Comparison of ENCODE assay signal across 10 cellular contexts in the genomic region with DNA sequence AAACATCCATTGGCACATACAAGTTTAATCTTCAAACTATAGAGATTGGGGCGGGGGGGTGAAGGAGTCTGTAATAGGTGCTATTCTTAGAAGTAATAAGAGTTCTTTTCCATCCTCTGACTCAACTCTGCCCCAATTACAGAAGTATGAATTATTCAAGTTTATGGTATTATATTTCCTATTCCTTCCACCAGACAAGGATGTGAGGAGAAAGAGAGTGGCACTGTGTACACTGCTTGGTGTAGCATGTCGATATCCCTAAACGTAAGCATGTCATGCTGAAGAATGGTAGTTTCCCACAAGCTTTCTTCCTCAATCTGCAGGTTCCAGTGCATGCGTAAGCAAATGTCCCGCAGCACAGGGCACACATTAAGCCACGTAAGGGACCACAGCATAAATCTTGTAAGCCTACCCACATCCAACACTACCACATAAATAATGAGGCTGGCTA. TPM values are rescaled to one million over a fixed set of nuclear protein-coding genes. Genes with fewer than 3 reads are reported as not detected.
A peak's percentile ranks its signal among the peaks of the same experiment; 100 is the strongest.
DNase-seq lines count a peak whose midpoint lies in the region; ATAC-seq and TF ChIP-seq lines count a peak whose summit lies in the region.
"Had no signal": no experiment of that assay in that cellular context is flagged by ENCODE, and none has a peak within 500 bp of the region (broad histone marks: within the 10 kb centered on the region; RNA-seq: fewer than 3 reads in every experiment).

No MANE protein-coding gene starts in this region.

- peaks cover 24% of the 10 kb centered on the region for H3K4me1 ChIP-seq in HUES48 (ENCODE audit: control insufficient read depth, insufficient read depth, low read length)

- POLR2A ChIA-PET in AG04450 (lab: Yijun Ruan, JAX) = interaction anchor here (1.1 to 1.8 kb wide), 5 partner anchors 9 to 52 kb away, joined by 5 to 19 read pairs (median 8); a partner anchor contains a TSS

- peaks cover 81% of the 10 kb centered on the region for H3K4me1 Mint-ChIP-seq in central memory CD8-positive, alpha-beta T cell
- peaks cover 70 to 71% of the 10 kb centered on the region in 2 donors for H3K4me1 Mint-ChIP-seq in natural killer cell treated with Interleukin-12 subunit alpha and Interleukin-12 subunit beta and Interleukin-15 and Interleukin-18, amount 100 ng/mL, for 72 hours (ENCODE audit: low read depth in 2 of 2)

- H3K27me3 ChIP-seq in AG04450 (ENCODE audit: control insufficient read depth, insufficient read depth, low read length) (no peaks in the 10 kb centered on the region), HUES48 (ENCODE audit: control insufficient read depth, insufficient read depth, low read length) (no peaks in the 10 kb centered on the region)
- H3K27me3 ChIP-seq: neural progenitor cell had no signal

- ATAC-seq in central memory CD8-positive, alpha-beta T cell (replicated peaks; ENCODE audit: extremely low read depth, poor library complexity, severe bottlenecking) = peak; percentile 39
- no peak for ATAC-seq in natural killer cell treated with Interleukin-12 subunit alpha and Interleukin-12 subunit beta and Interleukin-15 and Interleukin-18, amount 100 ng/mL, for 72 hours
- no peak for ATAC-seq in HG03196 (IDR thresholded peaks at IDR 0.05; ENCODE audit: unreplicated experiment)
- ATAC-seq: esophagus mucosa had no signal

- no peaks in the 10 kb centered on the region for H3K9me3 Mint-ChIP-seq in central memory CD8-positive, alpha-beta T cell
- H3K9me3 Mint-ChIP-seq in natural killer cell treated with Interleukin-12 subunit alpha and Interleukin-12 subunit beta and Interleukin-15 and Interleukin-18, amount 100 ng/mL, for 72 hours = no peaks in the 10 kb centered on the region

- no peaks in the 10 kb centered on the region for H3K9me3 ChIP-seq in AG04450 (ENCODE audit: control insufficient read depth, insufficient read depth, low read length)
- no peaks in the 10 kb centered on the region for H3K9me3 ChIP-seq in HUES48 (ENCODE audit: control insufficient read depth, insufficient read depth, low read length)

- DNase-seq in AG04450 (ENCODE audit: low read depth, low spot score) (no peak), SHP77 treated with DMSO at 0.1 percent for 48 hours (lab: John Stamatoyannopoulos, UW) (no peak), NCI-H510A treated with DMSO at 0.1 percent for 48 hours (lab: John Stamatoyannopoulos, UW) (no peak), dermis blood vessel endothelial cell (no peak)
- DNase-seq in central memory CD8-positive, alpha-beta T cell (ENCODE audit: low spot score in 2 of 2) = no peak
- DNase-seq in natural killer cell treated with Interleukin-12 subunit alpha and Interleukin-12 subunit beta and Interleukin-15 and Interleukin-18, amount 100 ng/mL, for 72 hours (ENCODE audit: low spot score) = no peak

- H3K36me3 Mint-ChIP-seq in central memory CD8-positive, alpha-beta T cell (ENCODE audit: insufficient read depth) = peaks cover 16% of the 10 kb centered on the region
- no peaks in the 10 kb centered on the region for H3K36me3 Mint-ChIP-seq in natural killer cell treated with Interleukin-12 subunit alpha and Interleukin-12 subunit beta and Interleukin-15 and Interleukin-18, amount 100 ng/mL, for 72 hours

- H3K4me3 ChIP-seq in AG04450 (ENCODE audit: low read depth, low read length) = no peak overlapping the region
- H3K4me3 ChIP-seq in HUES48 (ENCODE audit: low read depth, low read length) = peak overlapping the region; percentile 21; the same call in 1 of the 2 replicates
- H3K4me3 ChIP-seq: neural progenitor cell had no signal

- no peak for TF ChIP-seq CTCF in AG04450 (IDR thresholded peaks at IDR 0.05; ENCODE audit: low read depth, low read length)

- peak overlapping the region; percentile 19 for H3K4me3 Mint-ChIP-seq in central memory CD8-positive, alpha-beta T cell
- peak overlapping the region; percentile 38 for H3K4me3 Mint-ChIP-seq in natural killer cell treated with Interleukin-12 subunit alpha and Interleukin-12 subunit beta and Interleukin-15 and Interleukin-18, amount 100 ng/mL, for 72 hours
- H3K4me3 Mint-ChIP-seq: neural progenitor cell had no signal

- H3K36me3 ChIP-seq in HUES48 (ENCODE audit: control insufficient read depth, insufficient read depth, low read length) = no peaks in the 10 kb centered on the region
- H3K36me3 ChIP-seq: neural progenitor cell had no signal

- no peaks in the 10 kb centered on the region for H3K27me3 Mint-ChIP-seq in central memory CD8-positive, alpha-beta T cell
- no peaks in the 10 kb centered on the region for H3K27me3 Mint-ChIP-seq in natural killer cell treated with Interleukin-12 subunit alpha and Interleukin-12 subunit beta and Interleukin-15 and Interleukin-18, amount 100 ng/mL, for 72 hours

- H3K27ac ChIP-seq in AG04450 (ENCODE audit: low read depth, low read length) (peak overlapping the region; percentile 21), HUES48 (ENCODE audit: low read depth, low read length) (peak overlapping the region; percentile 18)
- H3K27ac ChIP-seq: neural progenitor cell had no signal

- no peak overlapping the region for H3K9ac ChIP-seq in HUES48 (ENCODE audit: low read depth, low read length)
- H3K9ac ChIP-seq: neural progenitor cell had no signal

- H3K27ac Mint-ChIP-seq in central memory CD8-positive, alpha-beta T cell (ENCODE audit: low read depth) = peak overlapping the region; percentile 16
- H3K27ac Mint-ChIP-seq in natural killer cell treated with Interleukin-12 subunit alpha and Interleukin-12 subunit beta and Interleukin-15 and Interleukin-18, amount 100 ng/mL, for 72 hours = peak overlapping the region; percentile 49 to 86
- H3K27ac Mint-ChIP-seq: neural progenitor cell had no signal

- CTCF ChIA-PET in AG04450 (lab: Charles Lee) = interaction anchor here (0.6 to 1.2 kb wide), 2 partner anchors 15 to 236 kb away, joined by 3 to 5 read pairs; no protein-coding TSS in a partner anchor

RNA-seq across cellular contexts. Expression of a gene that starts 14.1 kb away (rescaled TPM):
- polyA plus RNA-seq in AG04450 (2011; rRNA removed) = 7.8 and 11.5 TPM in 2 replicates
- polyA minus RNA-seq in AG04450 (2011; rRNA and poly(A)+ RNA removed) = 29.6 and 47.3 TPM in 2 replicates
- total RNA-seq in natural killer cell treated with Interleukin-12 subunit alpha and Interleukin-12 subunit beta and Interleukin-15 and Interleukin-18, amount 100 ng/mL, for 72 hours = 100 to 1,000 TPM; 111 to 161 TPM
- 10.9 and 21.3 TPM in 2 replicates for total RNA-seq in dermis blood vessel endothelial cell
